In genomic region chr7:106543221-106543757, GRCh38 we compare ENCODE assay signal across 1 cellular context.
TF ChIP-seq lines count a peak whose summit lies in the region.

No MANE protein-coding gene starts in this region.

TF ChIP-seq in IMR-90, 13 proteins besides CTCF, POLR2A, EP300 and RAD21 (continued from another document):
- TF ChIP-seq ELK1 (IDR thresholded peaks at IDR 0.05; ENCODE audit: borderline replicate concordance, low read depth, low read length) (no peak), CEBPB (IDR thresholded peaks at IDR 0.05; ENCODE audit: low read depth, low read length) (no peak), MAFK (IDR thresholded peaks at IDR 0.05; ENCODE audit: low read depth, low read length) (no peak), USF2 (IDR thresholded peaks at IDR 0.05; ENCODE audit: low read depth, low read length) (no peak), RFX5 (IDR thresholded peaks at IDR 0.05; ENCODE audit: low read depth, low read length) (no peak)
